ENCODE assay signal across 29 cellular contexts in the genomic region with DNA sequence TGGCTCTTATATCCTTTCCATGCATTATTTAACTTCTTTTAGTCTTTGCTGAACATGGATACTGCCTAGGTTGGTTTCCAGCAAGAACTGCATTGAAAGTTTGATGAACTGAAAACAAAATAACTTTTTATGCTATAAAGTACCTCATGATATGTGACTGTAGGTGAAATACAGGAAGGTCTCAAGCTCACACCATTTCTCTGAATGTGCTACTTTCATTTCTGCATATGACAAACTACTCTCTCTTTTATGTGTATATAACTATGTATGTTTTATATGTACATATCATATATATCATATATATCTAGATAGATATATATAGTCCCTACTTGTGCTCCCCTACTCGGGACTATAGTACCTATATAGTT.
DNase-seq lines count a peak whose midpoint lies in the region; ATAC-seq and TF ChIP-seq lines count a peak whose summit lies in the region.
"Had no signal": no experiment of that assay in that cellular context is flagged by ENCODE, and none has a peak within 500 bp of the region (broad histone marks: within the 10 kb centered on the region; RNA-seq: fewer than 3 reads in every experiment).

No MANE protein-coding gene starts in this region.

- peak overlapping the region; percentile 51 for H3K4me2 ChIP-seq in smooth muscle cell
- H3K4me2 ChIP-seq: GM23338 had no signal

- intact Hi-C loops in activated CD4-positive, alpha-beta T cell treated with anti-CD3 and anti-CD28 coated beads for 36 hours (cut with DNase I, micrococcal nuclease), result no loop called here

- H3K79me2 ChIP-seq in smooth muscle cell (ENCODE audit: low read depth), result no peaks in the 10 kb centered on the region

- DNase-seq in activated CD4-positive, alpha-beta T cell treated with anti-CD3 and anti-CD28 coated beads for 36 hours, result no peak
- no peak for DNase-seq in activated CD4-positive, alpha-beta T cell treated with anti-CD3 and anti-CD28 coated beads for 1 hour
- DNase-seq in smooth muscle cell (lab: John Stamatoyannopoulos, UW; ENCODE audit: unreplicated experiment) (no peak), foreskin fibroblast (no peak)
- DNase-seq in effector memory CD4-positive, alpha-beta T cell, result no peak
- DNase-seq in activated T-cell treated with anti-CD3 and anti-CD28 coated beads, Interleukin-2, amount 50 U/mL, for 1 hour, result no peak
- DNase-seq: 8988T; activated CD4-positive, alpha-beta memory T cell treated with anti-CD3 and anti-CD28 coated beads, Interleukin-2, amount 10 ng/mL, durations not matched to agents 7 days and 5 days; activated CD4-positive, CD25-positive, alpha-beta regulatory T cell; Caco-2; caudate nucleus; cortex of kidney; DMS53; erythroblast; Karpas-422; NCI-H2029; NCI-H526; PC-3; stimulated activated naive CD4-positive, alpha-beta T cell treated with Interleukin-2 at 50 U/mL for 16 hours; T-helper 1 cell had no signal

- WGBS in smooth muscle cell (ENCODE audit: low lambda C conversion rate), result 92% methylated on average over 1 of the region's 1 CpG

- H3K27ac ChIP-seq in smooth muscle cell (ENCODE audit: low read depth), result peak overlapping the region; percentile 61
- H3K27ac ChIP-seq in effector memory CD4-positive, alpha-beta T cell (ENCODE audit: insufficient read depth, low read length, poor library complexity, severe bottlenecking), result no peak overlapping the region
- H3K27ac ChIP-seq: ascending aorta, SK-N-MC, skin epidermis had no signal

- H4K20me1 ChIP-seq in smooth muscle cell (ENCODE audit: low read depth), result no peaks in the 10 kb centered on the region

- peak; percentile 26 for ATAC-seq in activated CD4-positive, alpha-beta T cell treated with anti-CD3 and anti-CD28 coated beads for 36 hours
- ATAC-seq in GM21619 (IDR thresholded peaks at IDR 0.05; ENCODE audit: unreplicated experiment), result peak; percentile 75
- ATAC-seq in HG03442 (IDR thresholded peaks at IDR 0.05; ENCODE audit: unreplicated experiment), result peak; percentile 27
- ATAC-seq: GM23338, left lobe of liver, PC-3 had no signal

- no peak overlapping the region for H3K27ac Mint-ChIP-seq in activated CD4-positive, alpha-beta T cell treated with anti-CD3 and anti-CD28 coated beads for 36 hours
- H3K27ac Mint-ChIP-seq: activated CD4-positive, alpha-beta memory T cell treated with anti-CD3 and anti-CD28 coated beads, Interleukin-2, amount 10 ng/mL, durations not matched to agents 7 days and 5 days; activated naive CD8-positive, alpha-beta T cell; CD14-positive monocyte; GM23338 had no signal

- no peaks in the 10 kb centered on the region for H3K27me3 Mint-ChIP-seq in activated CD4-positive, alpha-beta T cell treated with anti-CD3 and anti-CD28 coated beads for 36 hours
- H3K27me3 Mint-ChIP-seq: activated CD4-positive, alpha-beta memory T cell treated with anti-CD3 and anti-CD28 coated beads, Interleukin-2, amount 10 ng/mL, durations not matched to agents 7 days and 5 days; activated naive CD8-positive, alpha-beta T cell had no signal

- H3K4me3 Mint-ChIP-seq in activated CD4-positive, alpha-beta T cell treated with anti-CD3 and anti-CD28 coated beads for 36 hours, result no peak overlapping the region
- H3K4me3 Mint-ChIP-seq: activated CD4-positive, alpha-beta memory T cell treated with anti-CD3 and anti-CD28 coated beads, Interleukin-2, amount 10 ng/mL, durations not matched to agents 7 days and 5 days; activated naive CD8-positive, alpha-beta T cell; CD14-positive monocyte; GM23338 had no signal

- no peaks in the 10 kb centered on the region for H3K9me3 ChIP-seq in smooth muscle cell (replicated peaks; ENCODE audit: low read depth)
- peaks cover 7% of the 10 kb centered on the region for H3K9me3 ChIP-seq in effector memory CD4-positive, alpha-beta T cell (ENCODE audit: control insufficient read depth, low read length)

- TF ChIP-seq CTCF in smooth muscle cell (IDR thresholded peaks at IDR 0.05; ENCODE audit: borderline replicate concordance, insufficient read depth, poor library complexity, severe bottlenecking), result no peak
- TF ChIP-seq CTCF in foreskin fibroblast (IDR thresholded peaks at IDR 0.05; ENCODE audit: low read depth, low read length), result no peak

- H3K36me3 ChIP-seq in smooth muscle cell (ENCODE audit: low read depth), result no peaks in the 10 kb centered on the region
- no peaks in the 10 kb centered on the region for H3K36me3 ChIP-seq in effector memory CD4-positive, alpha-beta T cell (ENCODE audit: control insufficient read depth, insufficient read depth, low read length)

- peaks cover 9% of the 10 kb centered on the region for H3K9me3 Mint-ChIP-seq in activated CD4-positive, alpha-beta T cell treated with anti-CD3 and anti-CD28 coated beads for 36 hours (ENCODE audit: low read depth)

- no peak overlapping the region for H2AFZ ChIP-seq in smooth muscle cell (ENCODE audit: low read depth)
- H2AFZ ChIP-seq: GM23338 had no signal

- POLR2A ChIA-PET in activated CD4-positive, alpha-beta T cell treated with anti-CD3 and anti-CD28 coated beads for 36 hours (lab: Charles Lee), result no interaction called here

- H3F3A ChIP-seq in smooth muscle cell (ENCODE audit: low read depth), result no peaks in the 10 kb centered on the region

- H3K4me3 ChIP-seq in smooth muscle cell, result no peak overlapping the region
- no peak overlapping the region for H3K4me3 ChIP-seq in foreskin fibroblast (ENCODE audit: low read depth in 1 of 2, low read length in 2 of 2)
- H3K4me3 ChIP-seq in effector memory CD4-positive, alpha-beta T cell (ENCODE audit: insufficient read depth, low read depth, low read length, poor library complexity, severe bottlenecking), result no peak overlapping the region
- H3K4me3 ChIP-seq: ascending aorta, GM23338, SK-N-MC, skin epidermis had no signal

- H3K27me3 ChIP-seq in smooth muscle cell (ENCODE audit: low read depth), result no peaks in the 10 kb centered on the region
- H3K27me3 ChIP-seq in effector memory CD4-positive, alpha-beta T cell (replicated peaks; ENCODE audit: control insufficient read depth, insufficient read depth, low read length, poor library complexity, severe bottlenecking), result no peaks in the 10 kb centered on the region
- H3K27me3 ChIP-seq: ascending aorta had no signal

- H3K9ac ChIP-seq in smooth muscle cell (ENCODE audit: low read depth), result no peak overlapping the region

- H3K4me1 Mint-ChIP-seq in activated CD4-positive, alpha-beta T cell treated with anti-CD3 and anti-CD28 coated beads for 36 hours, result peaks cover 12% of the 10 kb centered on the region
- H3K4me1 Mint-ChIP-seq: CD14-positive monocyte had no signal

- no peaks in the 10 kb centered on the region for H3K4me1 ChIP-seq in smooth muscle cell (ENCODE audit: low read depth)
- no peaks in the 10 kb centered on the region for H3K4me1 ChIP-seq in effector memory CD4-positive, alpha-beta T cell (ENCODE audit: control insufficient read depth, insufficient read depth, low read length, poor library complexity, severe bottlenecking)
- H3K4me1 ChIP-seq: ascending aorta, Caco-2 had no signal

- H3K36me3 Mint-ChIP-seq in activated CD4-positive, alpha-beta T cell treated with anti-CD3 and anti-CD28 coated beads for 36 hours (ENCODE audit: low read depth), result peaks cover 24% of the 10 kb centered on the region
- H3K36me3 Mint-ChIP-seq: CD14-positive monocyte had no signal

- CTCF ChIA-PET in activated CD4-positive, alpha-beta T cell treated with anti-CD3 and anti-CD28 coated beads for 36 hours (lab: Charles Lee), result no interaction called here
